ENCODE assay signal across 8 cellular contexts in genomic region chr9:21235468-21236359, GRCh38. TPM values are rescaled to one million over a fixed set of nuclear protein-coding genes. Genes with fewer than 3 reads are reported as not detected.
A peak's percentile ranks its signal among the peaks of the same experiment; 100 is the strongest.
DNase-seq lines count a peak whose midpoint lies in the region; ATAC-seq and TF ChIP-seq lines count a peak whose summit lies in the region.
"Not testable (repeated sequence)": the region's sequence is repeated elsewhere in the genome, so short reads cannot be mapped to it uniquely, and the experiment has no call there.

No MANE protein-coding gene starts in this region.

- H2BK15ac ChIP-seq in neuronal stem cell (ENCODE audit: low read length) = not testable (repeated sequence)

- not testable (repeated sequence) for H3K36me3 ChIP-seq in OCI-LY3 (replicated peaks; ENCODE audit: low read depth, low read length); neuronal stem cell (replicated peaks in 1 of 2; ENCODE audit: control insufficient read depth in 2 of 2, insufficient read depth in 2 of 2, low read length in 2 of 2)

- CTCF ChIA-PET in HEK293T (lab: Yijun Ruan, JAX) = interaction anchor here (0.8 to 1.5 kb wide), 6 partner anchors 10 to 559 kb away, joined by 3 to 4 read pairs (median 3); no protein-coding TSS in a partner anchor

- TF ChIP-seq CTCF in OCI-LY3 (IDR thresholded peaks at IDR 0.05; ENCODE audit: low read depth, low read length) = peak; percentile 78

- H3K4me1 ChIP-seq in OCI-LY3 (ENCODE audit: low read length) = peaks cover 20% of the 10 kb centered on the region
- H3K4me1 ChIP-seq in neuronal stem cell (ENCODE audit: control insufficient read depth in 2 of 2, insufficient read depth in 1 of 2, low read depth in 1 of 2, low read length in 2 of 2) = not testable (repeated sequence)

- not testable (repeated sequence) for H3K23ac ChIP-seq in neuronal stem cell (ENCODE audit: low read depth, low read length, poor library complexity)

- H3K9ac ChIP-seq in OCI-LY3 (ENCODE audit: low read length); neuronal stem cell (ENCODE audit: low read depth, low read length, poor library complexity): not testable (repeated sequence)

- not testable (repeated sequence) for H2BK12ac ChIP-seq in neuronal stem cell (ENCODE audit: low read length)

- not testable (repeated sequence) for H3K4me1 Mint-ChIP-seq in activated naive CD8-positive, alpha-beta T cell treated with anti-CD3 and anti-CD28 coated beads for 36 hours

- H3K79me1 ChIP-seq in neuronal stem cell (ENCODE audit: low read depth, low read length) = not testable (repeated sequence)

- not testable (repeated sequence) for H3K4ac ChIP-seq in neuronal stem cell (ENCODE audit: low read length)

- not testable (repeated sequence) for H2BK120ac ChIP-seq in neuronal stem cell (ENCODE audit: low read depth, low read length)

- not testable (repeated sequence) for H2BK5ac ChIP-seq in neuronal stem cell (ENCODE audit: low read length)

- H2AK5ac ChIP-seq in neuronal stem cell (ENCODE audit: low read depth, low read length) = not testable (repeated sequence)

- H4K91ac ChIP-seq in neuronal stem cell (ENCODE audit: low read depth, low read length, poor library complexity) = not testable (repeated sequence)

- not testable (repeated sequence) for H3K27ac Mint-ChIP-seq in activated naive CD8-positive, alpha-beta T cell treated with anti-CD3 and anti-CD28 coated beads for 36 hours

- H3K14ac ChIP-seq in neuronal stem cell (ENCODE audit: low read length) = not testable (repeated sequence)

- H3K9me3 Mint-ChIP-seq in activated naive CD8-positive, alpha-beta T cell treated with anti-CD3 and anti-CD28 coated beads for 36 hours = not testable (repeated sequence)

- H4K8ac ChIP-seq in neuronal stem cell (ENCODE audit: low read depth, low read length) = not testable (repeated sequence)

- not testable (repeated sequence) for H3K18ac ChIP-seq in neuronal stem cell (ENCODE audit: low read length)

- peak; percentile 84 for ATAC-seq in GM18508 (IDR thresholded peaks at IDR 0.05; ENCODE audit: insufficient read depth, unreplicated experiment)

- not testable (repeated sequence) for H3K36me3 Mint-ChIP-seq in activated naive CD8-positive, alpha-beta T cell treated with anti-CD3 and anti-CD28 coated beads for 36 hours

- WGBS in neuronal stem cell (ENCODE audit: extremely low coverage in 2 of 2, insufficient read length in 2 of 2, insufficient replicate concordance in 1 of 2), 2 donors = no CpG with 5 or more reads among the region's 8 CpGs

- H2AFZ ChIP-seq in OCI-LY3 (ENCODE audit: low read depth, low read length); neuronal stem cell (ENCODE audit: low read length): not testable (repeated sequence)

- peak; percentile 62 for TF ChIP-seq RAD21 in Ishikawa (IDR thresholded peaks at IDR 0.05; ENCODE audit: low read depth)

- H3K4me3 ChIP-seq in OCI-LY3 (ENCODE audit: low read length); neuronal stem cell (ENCODE audit: low read length in 2 of 2): not testable (repeated sequence)

- not testable (repeated sequence) for TF ChIP-seq EP300 in Ishikawa (IDR thresholded peaks at IDR 0.05; ENCODE audit: borderline replicate concordance)

- DNase-seq in Ammon's horn (ENCODE audit: low spot score) = peak; percentile 69
- DNase-seq in HEK293T (ENCODE audit: extremely low spot score) = peak; percentile 59
- peak; percentile 14 for DNase-seq in activated naive CD8-positive, alpha-beta T cell treated with anti-CD3 and anti-CD28 coated beads for 36 hours
- DNase-seq in globus pallidus (ENCODE audit: low spot score) = peak; percentile 50
- DNase-seq in neuronal stem cell (ENCODE audit: low spot score) = peak; percentile 20

- H4K20me1 ChIP-seq in OCI-LY3 (ENCODE audit: insufficient read depth, low read length) = not testable (repeated sequence)

- not testable (repeated sequence) for H3K79me2 ChIP-seq in OCI-LY3 (ENCODE audit: low read length)

- H3K4me3 Mint-ChIP-seq in activated naive CD8-positive, alpha-beta T cell treated with anti-CD3 and anti-CD28 coated beads for 36 hours = peak overlapping the region; percentile 32

- POLR2A ChIA-PET in HEK293T (lab: Yijun Ruan, JAX) = not testable (repeated sequence)

- H3K27me3 ChIP-seq in OCI-LY3 (ENCODE audit: low read depth, low read length) = peaks cover 38% of the 10 kb centered on the region
- not testable (repeated sequence) for H3K27me3 ChIP-seq in neuronal stem cell (ENCODE audit: control insufficient read depth in 3 of 3, insufficient read depth in 3 of 3, low read depth in 1 of 3, low read length in 3 of 3)

- H3K27me3 Mint-ChIP-seq in activated naive CD8-positive, alpha-beta T cell treated with anti-CD3 and anti-CD28 coated beads for 36 hours = not testable (repeated sequence)

- H3K9me3 ChIP-seq in OCI-LY3 (ENCODE audit: insufficient read depth, low read length); neuronal stem cell (replicated peaks in 1 of 2; ENCODE audit: control insufficient read depth in 2 of 2, insufficient read depth in 1 of 2, low read depth in 1 of 2, low read length in 2 of 2): not testable (repeated sequence)

- peak overlapping the region; percentile 41 for H3K4me2 ChIP-seq in OCI-LY3 (ENCODE audit: low read length)
- not testable (repeated sequence) for H3K4me2 ChIP-seq in neuronal stem cell (ENCODE audit: insufficient read depth, low read length, poor library complexity, severe bottlenecking)

- not testable (repeated sequence) for H3K27ac ChIP-seq in OCI-LY3 (ENCODE audit: low read length); neuronal stem cell (replicated peaks; ENCODE audit: low read length)

RNA-seq across cellular contexts. Expression of gene IFNA14, which starts 4.1 kb away (rescaled TPM):
- total RNA-seq in activated naive CD8-positive, alpha-beta T cell treated with anti-CD3 and anti-CD28 coated beads for 36 hours = not detected
- polyA plus RNA-seq in neuronal stem cell (2013, experiment 1 of 2) = not detected
- polyA plus RNA-seq in neuronal stem cell (2013, experiment 2 of 2) = not detected

RNA-seq across cellular contexts. Expression of gene IFNA17, which starts 7.7 kb away (rescaled TPM):
- not detected for total RNA-seq in activated naive CD8-positive, alpha-beta T cell treated with anti-CD3 and anti-CD28 coated beads for 36 hours
- polyA plus RNA-seq in neuronal stem cell (2013, experiment 1 of 2) = not detected
- polyA plus RNA-seq in neuronal stem cell (2013, experiment 2 of 2) = 0.04 TPM

RNA-seq across cellular contexts. Expression of gene IFNA16, which starts 18.6 kb away (rescaled TPM):
- not detected for total RNA-seq in activated naive CD8-positive, alpha-beta T cell treated with anti-CD3 and anti-CD28 coated beads for 36 hours
- polyA plus RNA-seq in neuronal stem cell (2013, experiment 1 of 2) = not detected
- polyA plus RNA-seq in neuronal stem cell (2013, experiment 2 of 2) = not detected

RNA-seq across cellular contexts. Expression of gene IFNA10, which starts 28.8 kb away (rescaled TPM):
- total RNA-seq in activated naive CD8-positive, alpha-beta T cell treated with anti-CD3 and anti-CD28 coated beads for 36 hours = not detected
- not detected for polyA plus RNA-seq in neuronal stem cell (2013, experiment 1 of 2)
- not detected for polyA plus RNA-seq in neuronal stem cell (2013, experiment 2 of 2)

RNA-seq across cellular contexts. Expression of gene IFNA7, which starts 33.7 kb away (rescaled TPM):
- not detected for total RNA-seq in activated naive CD8-positive, alpha-beta T cell treated with anti-CD3 and anti-CD28 coated beads for 36 hours
- polyA plus RNA-seq in neuronal stem cell (2013, experiment 1 of 2) = not detected
- not detected for polyA plus RNA-seq in neuronal stem cell (2013, experiment 2 of 2)

Comparison
In these comparisons a context has a peak if more than half of its experiments do, and no peak if none do; other contexts are left out.
1. DNase-seq: peak in every context shown above with its lines; median percentile 69 in Ammon's horn; 59 in HEK293T; 50 in globus pallidus; 20 in neuronal stem cell; 14 in activated naive CD8-positive, alpha-beta T cell treated with anti-CD3 and anti-CD28 coated beads for 36 hours.